Comparison of ENCODE assay signal across 27 cellular contexts in genomic region chr4:8123865-8124264, GRCh38.
"Had no signal": no experiment of that assay in that cellular context is flagged by ENCODE, and none has a peak within 500 bp of the region (broad histone marks: within the 10 kb centered on the region; RNA-seq: fewer than 3 reads in every experiment).

No MANE protein-coding gene starts in this region.

- DNase-seq: activated B cell treated with CpG ODN at 0.5 μM for 24 hours; activated CD4-positive, alpha-beta T cell treated with anti-CD3 and anti-CD28 coated beads, Interleukin-2, amount 50 U/mL, for 1 hour; activated CD8-positive, alpha-beta T cell treated with anti-CD3 and anti-CD28 coated beads for 36 hours; activated gamma-delta T cell treated with Interleukin-2 at 50 U/mL for 16 hours; activated naive CD4-positive, alpha-beta T cell treated with anti-CD3 and anti-CD28 coated beads, Interleukin-2, amount 50 U/mL, for 16 hours; activated T-cell treated with anti-CD3 and anti-CD28 coated beads, Interleukin-2, amount 50 U/mL, for 4 hours; amniotic stem cell; effector CD4-positive, alpha-beta T cell; foreskin keratinocyte; small intestine; stimulated activated CD4-positive, alpha-beta T cell treated with anti-CD3 and anti-CD28 coated beads, Interleukin-4, amount 100 ng/mL, for 4 hours; stimulated activated CD8-positive, alpha-beta memory T cell treated with anti-CD3 and anti-CD28 coated beads, Interleukin-4, amount 100 ng/mL, for 48 hours; stomach; thyroid gland; upper lobe of left lung had no signal

- ATAC-seq: activated CD8-positive, alpha-beta T cell treated with anti-CD3 and anti-CD28 coated beads for 36 hours; activated T-cell treated with anti-CD3 and anti-CD28 coated beads, Interleukin-2, amount 50 U/mL, for 4 hours; activated T-helper 17 cell treated with anti-CD3 and anti-CD28 coated beads, Interleukin-2, amount 50 U/mL, for 72 hours; foreskin keratinocyte; left lung; sciatic nerve had no signal

- H3K9me3 ChIP-seq: breast epithelium, esophagus muscularis mucosa, heart right ventricle, left lung, stomach, thyroid gland, upper lobe of left lung, vagina had no signal

- H3K27me3 ChIP-seq: breast epithelium, esophagus muscularis mucosa, foreskin keratinocyte, heart right ventricle, left lung, neural progenitor cell, stomach, thyroid gland, upper lobe of left lung, vagina had no signal

- H3K4me2 ChIP-seq: neural progenitor cell had no signal

- H3K4me3 ChIP-seq: breast epithelium, esophagus muscularis mucosa, heart right ventricle, left lung, lung, neural progenitor cell, stomach, thyroid gland, upper lobe of left lung, vagina had no signal

- H2AFZ ChIP-seq: neural progenitor cell had no signal

- H3K36me3 ChIP-seq: breast epithelium, heart right ventricle, left lung, neural progenitor cell, stomach, thyroid gland, upper lobe of left lung, vagina had no signal

- H3K9me3 Mint-ChIP-seq: activated B cell treated with CpG ODN at 0.5 μM for 24 hours; activated CD8-positive, alpha-beta T cell treated with anti-CD3 and anti-CD28 coated beads for 36 hours; activated T-cell treated with anti-CD3 and anti-CD28 coated beads, Interleukin-2, amount 50 U/mL, for 4 hours; activated T-helper 17 cell treated with anti-CD3 and anti-CD28 coated beads, Interleukin-2, amount 50 U/mL, for 72 hours; central memory CD8-positive, alpha-beta T cell; stimulated activated memory B cell treated with anti-CD40 and anti-IgM and Interleukin-4, amounts not matched to agents 10 μg/mL and 1 μg/mL and 100 μg/mL, for 72 hours; T-helper 2 cell treated with Interferon-gamma antibody and Interleukin-4, amounts not matched to agents 5 μg/mL and 100 μg/mL, for 36 hours had no signal

- H3K9ac ChIP-seq: neural progenitor cell had no signal

- H3K27me3 Mint-ChIP-seq: activated CD8-positive, alpha-beta T cell treated with anti-CD3 and anti-CD28 coated beads for 36 hours; activated T-helper 17 cell treated with anti-CD3 and anti-CD28 coated beads, Interleukin-2, amount 50 U/mL, for 72 hours; central memory CD8-positive, alpha-beta T cell had no signal

- H3K27ac ChIP-seq: breast epithelium, esophagus muscularis mucosa, foreskin keratinocyte, left lung, neural progenitor cell, stomach, thyroid gland, upper lobe of left lung, vagina had no signal

- H3K4me3 Mint-ChIP-seq: activated B cell treated with CpG ODN at 0.5 μM for 24 hours; activated CD8-positive, alpha-beta T cell treated with anti-CD3 and anti-CD28 coated beads for 36 hours; activated T-cell treated with anti-CD3 and anti-CD28 coated beads, Interleukin-2, amount 50 U/mL, for 4 hours; activated T-helper 17 cell treated with anti-CD3 and anti-CD28 coated beads, Interleukin-2, amount 50 U/mL, for 72 hours; central memory CD8-positive, alpha-beta T cell; neural progenitor cell; stimulated activated memory B cell treated with anti-CD40 and anti-IgM and Interleukin-4, amounts not matched to agents 10 μg/mL and 1 μg/mL and 100 μg/mL, for 72 hours; T-helper 2 cell treated with Interferon-gamma antibody and Interleukin-4, amounts not matched to agents 5 μg/mL and 100 μg/mL, for 36 hours had no signal

- H3K4me1 Mint-ChIP-seq: activated T-helper 17 cell treated with anti-CD3 and anti-CD28 coated beads, Interleukin-2, amount 50 U/mL, for 72 hours; central memory CD8-positive, alpha-beta T cell had no signal

- H3K36me3 Mint-ChIP-seq: neural progenitor cell; stimulated activated memory B cell treated with anti-CD40 and anti-IgM and Interleukin-4, amounts not matched to agents 10 μg/mL and 1 μg/mL and 100 μg/mL, for 72 hours had no signal

- H3K4me1 ChIP-seq: breast epithelium, foreskin keratinocyte, left lung, neural progenitor cell, stomach, upper lobe of left lung, vagina had no signal

- H3K27ac Mint-ChIP-seq: activated B cell treated with CpG ODN at 0.5 μM for 24 hours; activated CD8-positive, alpha-beta T cell treated with anti-CD3 and anti-CD28 coated beads for 36 hours; activated T-helper 17 cell treated with anti-CD3 and anti-CD28 coated beads, Interleukin-2, amount 50 U/mL, for 72 hours; stimulated activated memory B cell treated with anti-CD40 and anti-IgM and Interleukin-4, amounts not matched to agents 10 μg/mL and 1 μg/mL and 100 μg/mL, for 72 hours; T-helper 2 cell treated with Interferon-gamma antibody and Interleukin-4, amounts not matched to agents 5 μg/mL and 100 μg/mL, for 36 hours had no signal
